In the genomic region with DNA sequence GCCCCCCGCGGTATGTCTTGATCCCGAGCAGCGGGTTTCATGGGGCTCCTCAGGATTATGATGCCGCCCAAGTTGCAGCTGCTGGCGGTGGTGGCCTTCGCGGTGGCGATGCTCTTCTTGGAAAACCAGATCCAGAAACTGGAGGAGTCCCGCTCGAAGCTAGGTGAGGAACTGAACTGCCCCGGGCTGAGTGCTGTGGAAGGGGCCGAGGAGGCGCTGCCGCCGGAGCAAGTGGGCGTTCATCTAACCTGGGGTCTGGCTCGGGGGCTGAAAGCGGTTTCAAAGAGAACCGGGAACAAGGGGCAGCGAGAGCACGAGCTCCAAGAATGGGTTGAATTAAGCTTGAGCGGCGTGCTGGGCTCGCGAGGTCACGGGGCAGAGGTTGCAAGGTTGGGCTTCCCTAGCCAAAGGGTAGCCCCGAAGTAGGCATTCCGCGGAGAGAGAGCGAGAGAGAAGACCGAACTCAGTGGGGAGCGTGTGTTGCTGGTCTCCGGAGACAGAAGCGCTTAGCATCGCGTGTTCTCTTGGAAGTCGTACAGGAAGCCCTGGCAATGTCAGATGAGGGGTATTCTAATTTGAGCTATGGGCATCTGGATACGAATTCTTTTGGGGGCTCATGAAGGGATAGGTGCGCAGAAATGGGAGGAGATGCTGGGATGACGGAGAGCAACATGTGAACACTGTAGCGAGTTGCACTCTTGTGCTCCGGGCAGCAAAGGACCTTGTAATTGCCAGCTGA, we compare ENCODE assay signal across 1 cellular context.
A peak's percentile ranks its signal among the peaks of the same experiment; 100 is the strongest.
TF ChIP-seq lines count a peak whose summit lies in the region.

No MANE protein-coding gene starts in this region.

TF ChIP-seq in IMR-90, 13 proteins besides CTCF, POLR2A, EP300 and RAD21:
- TF ChIP-seq, protein P1, sequence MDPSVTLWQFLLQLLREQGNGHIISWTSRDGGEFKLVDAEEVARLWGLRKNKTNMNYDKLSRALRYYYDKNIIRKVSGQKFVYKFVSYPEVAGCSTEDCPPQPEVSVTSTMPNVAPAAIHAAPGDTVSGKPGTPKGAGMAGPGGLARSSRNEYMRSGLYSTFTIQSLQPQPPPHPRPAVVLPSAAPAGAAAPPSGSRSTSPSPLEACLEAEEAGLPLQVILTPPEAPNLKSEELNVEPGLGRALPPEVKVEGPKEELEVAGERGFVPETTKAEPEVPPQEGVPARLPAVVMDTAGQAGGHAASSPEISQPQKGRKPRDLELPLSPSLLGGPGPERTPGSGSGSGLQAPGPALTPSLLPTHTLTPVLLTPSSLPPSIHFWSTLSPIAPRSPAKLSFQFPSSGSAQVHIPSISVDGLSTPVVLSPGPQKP (IDR thresholded peaks at IDR 0.05; ENCODE audit: borderline replicate concordance, low read depth, low read length) = no peak
- TF ChIP-seq MXI1 (IDR thresholded peaks at IDR 0.05; ENCODE audit: borderline replicate concordance, low read depth, low read length) = peak; percentile 11; the same call in 1 of the 2 replicates
